Comparison of ENCODE assay signal across 19 cellular contexts in genomic region chr5:128338649-128339048, GRCh38.
DNase-seq lines count a peak whose midpoint lies in the region; ATAC-seq and TF ChIP-seq lines count a peak whose summit lies in the region.
"Had no signal": no experiment of that assay in that cellular context is flagged by ENCODE, and none has a peak within 500 bp of the region (broad histone marks: within the 10 kb centered on the region; RNA-seq: fewer than 3 reads in every experiment).

No MANE protein-coding gene starts in this region.

- H3K36me3 Mint-ChIP-seq in nephron progenitor cell (ENCODE audit: low read depth): peaks cover 90% of the 10 kb centered on the region
- H3K36me3 Mint-ChIP-seq: CD4-positive, alpha-beta memory T cell had no signal

- H3K27ac ChIP-seq in cardiac muscle cell: peak overlapping the region; percentile 82
- peak overlapping the region; percentile 51 for H3K27ac ChIP-seq in left ventricle myocardium inferior (replicated peaks)
- H3K27ac ChIP-seq: 22Rv1, A549, BLaER1, GM23248, HL-60 had no signal

- H3K27ac Mint-ChIP-seq in nephron progenitor cell: peak overlapping the region; percentile 31
- H3K27ac Mint-ChIP-seq: CD4-positive, alpha-beta memory T cell had no signal

- H3K27me3 ChIP-seq in cardiac muscle cell (no peaks in the 10 kb centered on the region), left ventricle myocardium inferior (ENCODE audit: low read depth) (no peaks in the 10 kb centered on the region)
- H3K27me3 ChIP-seq: BLaER1 had no signal

- H3K4me3 ChIP-seq in cardiac muscle cell (no peak overlapping the region), left ventricle myocardium inferior (no peak overlapping the region)
- H3K4me3 ChIP-seq: A549, BLaER1, GM23248 had no signal

- no peaks in the 10 kb centered on the region for H3K9me3 ChIP-seq in cardiac muscle cell (ENCODE audit: low read depth)
- H3K9me3 ChIP-seq in left ventricle myocardium inferior (replicated peaks): no peaks in the 10 kb centered on the region
- H3K9me3 ChIP-seq: A549, BLaER1 had no signal

- H3K4me1 ChIP-seq in cardiac muscle cell (ENCODE audit: low read depth) (no peaks in the 10 kb centered on the region), left ventricle myocardium inferior (peaks cover 33% of the 10 kb centered on the region)
- H3K4me1 ChIP-seq: A549, BLaER1 had no signal

- H3K9me3 Mint-ChIP-seq in nephron progenitor cell: no peaks in the 10 kb centered on the region

- H3K4me3 Mint-ChIP-seq in nephron progenitor cell: no peak overlapping the region
- H3K4me3 Mint-ChIP-seq: CD14-positive monocyte; CD4-positive, alpha-beta memory T cell had no signal

- no peak for DNase-seq in Right ventricle myocardium inferior (ENCODE audit: missing footprints)
- DNase-seq in cardiac septum (ENCODE audit: low spot score): no peak
- DNase-seq in cardiac muscle cell (ENCODE audit: low read depth in 1 of 2, low spot score in 1 of 2): no peak
- peak; percentile 24 for DNase-seq in left ventricle myocardium inferior
- DNase-seq in nephron progenitor cell: no peak
- no peak for DNase-seq in NCI-H2227 treated with DMSO at 0.1 percent for 48 hours (lab: John Stamatoyannopoulos, UW)
- DNase-seq in posterior cingulate gyrus: no peak
- DNase-seq: CD4-positive, alpha-beta memory T cell; DMS153; DMS79 treated with DMSO at 0.1 percent for 48 hours; GF-D8; GM23248; HCEC 1CT had no signal

- H3K36me3 ChIP-seq in cardiac muscle cell (peaks cover 100% of the 10 kb centered on the region), left ventricle myocardium inferior (peaks cover 15% of the 10 kb centered on the region)
- H3K36me3 ChIP-seq: BLaER1 had no signal

- TF ChIP-seq CTCF in cardiac muscle cell (IDR thresholded peaks at IDR 0.05; ENCODE audit: low read depth, low read length) (no peak), left ventricle myocardium inferior (IDR thresholded peaks at IDR 0.05; ENCODE audit: borderline replicate concordance) (no peak), nephron progenitor cell (IDR thresholded peaks at IDR 0.05) (no peak)

- intact Hi-C loops in Right ventricle myocardium inferior (cut with DNase I): loop anchor here (10.0 kb wide), 1 partner anchor 124 kb away; no protein-coding TSS in a partner anchor
- intact Hi-C loops in cardiac septum (cut with DNase I): no loop called here
- intact Hi-C loops in left ventricle myocardium inferior (cut with micrococcal nuclease): no loop called here
- intact Hi-C loops in posterior cingulate gyrus (cut with DNase I): no loop called here

- H3K27me3 Mint-ChIP-seq in nephron progenitor cell (ENCODE audit: low read depth, poor library complexity): no peaks in the 10 kb centered on the region

- no peaks in the 10 kb centered on the region for H3K4me1 Mint-ChIP-seq in nephron progenitor cell
- H3K4me1 Mint-ChIP-seq: CD4-positive, alpha-beta memory T cell had no signal

- peak; percentile 79 for ATAC-seq in Right ventricle myocardium inferior
- ATAC-seq in GM21717 (IDR thresholded peaks at IDR 0.05; ENCODE audit: unreplicated experiment): no peak
- ATAC-seq: A549 had no signal
